In genomic region chr1:12143631-12144155, GRCh38 we compare ENCODE assay signal across 8 cellular contexts. TPM values are rescaled to one million over a fixed set of nuclear protein-coding genes. Genes with fewer than 3 reads are reported as not detected.
DNase-seq lines count a peak whose midpoint lies in the region; ATAC-seq and TF ChIP-seq lines count a peak whose summit lies in the region.

No MANE protein-coding gene starts in this region.

- DNase-seq in HCEC 1CT (peak; percentile 99), UCSD-AML1 (lab: John Stamatoyannopoulos, UW; ENCODE audit: unreplicated experiment) (peak; percentile 58), esophagus squamous epithelium (lab: John Stamatoyannopoulos, UW) (no peak), neural progenitor cell (ENCODE audit: low spot score) (no peak), NCI-H146 (lab: John Stamatoyannopoulos, UW) (no peak), G401 (ENCODE audit: low spot score) (no peak)

- peak overlapping the region; percentile 48 for H3K27ac Mint-ChIP-seq in neural progenitor cell

- H3K27me3 ChIP-seq in BLaER1 (no peaks in the 10 kb centered on the region), esophagus squamous epithelium (peaks cover 0 to 15% (median 0%) of the 10 kb centered on the region in 4 donors), neural progenitor cell (no peaks in the 10 kb centered on the region)

- H3K27me3 Mint-ChIP-seq in neural progenitor cell (ENCODE audit: insufficient read depth, low read depth), result peaks cover 2% of the 10 kb centered on the region

- WGBS in esophagus squamous epithelium, 2 donors, result 6 to 8% methylated on average over 11 to 15 of the region's 17 CpGs

- H3K4me3 ChIP-seq in BLaER1 (no peak overlapping the region), esophagus squamous epithelium (no peak overlapping the region), neural progenitor cell (no peak overlapping the region)

- peak overlapping the region; percentile 15; the same call in 1 of the 2 replicates for H3K9ac ChIP-seq in BLaER1
- no peak overlapping the region for H3K9ac ChIP-seq in neural progenitor cell

- H2AFZ ChIP-seq in neural progenitor cell (replicated peaks), result no peak overlapping the region

- no peaks in the 10 kb centered on the region for H3F3A ChIP-seq in neural progenitor cell (ENCODE audit: low read depth)

- H3K4me1 Mint-ChIP-seq in neural progenitor cell, result peaks cover 30% of the 10 kb centered on the region

- no peaks in the 10 kb centered on the region for H3K36me3 Mint-ChIP-seq in neural progenitor cell

- H3K9me3 ChIP-seq in BLaER1, result no peaks in the 10 kb centered on the region
- H3K9me3 ChIP-seq in esophagus squamous epithelium, result no peaks in the 10 kb centered on the region
- no peaks in the 10 kb centered on the region for H3K9me3 ChIP-seq in neural progenitor cell (ENCODE audit: low read depth)

- H3K36me3 ChIP-seq in BLaER1 (no peaks in the 10 kb centered on the region), esophagus squamous epithelium (no peaks in the 10 kb centered on the region), neural progenitor cell (no peaks in the 10 kb centered on the region)

- no peak for TF ChIP-seq CTCF in esophagus squamous epithelium (IDR thresholded peaks at IDR 0.05)
- TF ChIP-seq CTCF in neural progenitor cell (IDR thresholded peaks at IDR 0.05), result no peak

- peak overlapping the region; percentile 64 for H3K4me2 ChIP-seq in BLaER1
- H3K4me2 ChIP-seq in neural progenitor cell, result no peak overlapping the region

- no peak for ATAC-seq in GM19452 (IDR thresholded peaks at IDR 0.05; ENCODE audit: unreplicated experiment)

- intact Hi-C loops in esophagus squamous epithelium (cut with DNase I), result no loop called here

- no peak for TF ChIP-seq POLR2A in esophagus squamous epithelium (IDR thresholded peaks at IDR 0.05)

- H3K4me3 Mint-ChIP-seq in neural progenitor cell, result no peak overlapping the region

- in situ Hi-C loops in G401 (cut with HindIII; ENCODE audit: low sequenced_read_pairs), result no loop called here

- no peaks in the 10 kb centered on the region for H3K79me2 ChIP-seq in neural progenitor cell (ENCODE audit: low read depth)

- H3K4me1 ChIP-seq in BLaER1 (peaks cover 83% of the 10 kb centered on the region), esophagus squamous epithelium (peaks cover 8 to 67% (median 29%) of the 10 kb centered on the region in 3 donors), neural progenitor cell (peaks cover 11% of the 10 kb centered on the region)

- H3K9me3 Mint-ChIP-seq in neural progenitor cell, result no peaks in the 10 kb centered on the region

- H3K27ac ChIP-seq in BLaER1 (peak overlapping the region; percentile 62), esophagus squamous epithelium (peak overlapping the region; percentile 46 to 86 (median 60)), neural progenitor cell (no peak overlapping the region)

- H4K20me1 ChIP-seq in BLaER1 (no peaks in the 10 kb centered on the region), neural progenitor cell (ENCODE audit: low read depth) (no peaks in the 10 kb centered on the region)

RNA-seq across cellular contexts. Expression of gene TNFRSF1B, which starts 23.1 kb away (rescaled TPM):
- total RNA-seq in esophagus squamous epithelium (10 to 100 TPM in 2 of 4 donors, 1 to 10 TPM in 2; 2.1 to 17.5 (median 10.3) TPM), neural progenitor cell (ENCODE audit: low replicate concordance) (0.04 and 0.22 TPM in 2 replicates)
- total RNA-seq in G401 (2014; rRNA removed; shearing (Covaris generic)), result not detected in 2 replicates

Comparison
In these comparisons a context has a peak if more than half of its experiments do, and no peak if none do; other contexts are left out.
1. DNase-seq: peak in HCEC 1CT (single experiment) and UCSD-AML1 (single experiment); none in esophagus squamous epithelium (single experiment), neural progenitor cell (single experiment), NCI-H146 (single experiment) and G401 (single experiment).